Comparison of ENCODE assay signal across 14 cellular contexts in the genomic region with DNA sequence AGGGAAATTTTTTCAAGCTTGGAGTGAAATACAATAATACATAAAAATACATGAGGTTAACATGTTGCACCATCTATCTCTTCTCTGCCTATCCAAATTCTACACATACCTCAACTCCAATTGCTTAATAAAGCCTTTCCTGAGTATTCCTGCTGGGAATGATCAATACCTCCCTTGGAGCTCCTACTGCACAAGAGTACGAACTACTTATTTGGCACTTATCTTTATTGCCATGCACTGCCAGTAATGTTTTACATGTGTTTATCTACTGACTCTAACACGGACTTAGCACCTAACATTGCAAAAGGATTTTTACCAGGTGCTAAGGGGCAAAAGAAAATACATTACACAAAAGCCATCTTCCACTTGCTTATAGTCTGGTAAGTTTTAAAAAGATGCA.
DNase-seq lines count a peak whose midpoint lies in the region; ATAC-seq, FAIRE-seq and TF ChIP-seq lines count a peak whose summit lies in the region.
"Had no signal": no experiment of that assay in that cellular context is flagged by ENCODE, and none has a peak within 500 bp of the region (broad histone marks: within the 10 kb centered on the region; RNA-seq: fewer than 3 reads in every experiment).

No MANE protein-coding gene starts in this region.

- H3K36me3 ChIP-seq in heart right ventricle (peaks cover 0 to 24% (median 0%) of the 10 kb centered on the region in 9 donors), HepG2 (replicated peaks in 1 of 2; ENCODE audit: control insufficient read depth in 1 of 2, insufficient read depth in 2 of 2, low read length in 2 of 2) (peaks cover 2 to 31% of the 10 kb centered on the region in 2 experiments)

- H2AFZ ChIP-seq in HepG2 (ENCODE audit: low read length) = no peak overlapping the region
- H2AFZ ChIP-seq: PC-9 had no signal

- peak; percentile 43 for ATAC-seq in Right ventricle myocardium superior (ENCODE audit: poor library complexity)
- ATAC-seq in heart right ventricle = no peak
- peak; percentile 74 for ATAC-seq in HepG2
- ATAC-seq in GM21723 (IDR thresholded peaks at IDR 0.05; ENCODE audit: unreplicated experiment) = no peak

- H3K27ac ChIP-seq in heart right ventricle = no peak overlapping the region
- peak overlapping the region; percentile 25 for H3K27ac ChIP-seq in HepG2 (ENCODE audit: extremely low read length, insufficient read depth, low read length)
- H3K27ac ChIP-seq: 22Rv1, PC-9, RWPE1 had no signal

- intact Hi-C loops in Right ventricle myocardium superior (cut with DNase I) (no loop called here), heart right ventricle (cut with DNase I) (loop anchor here in 1 of 10 donors (5.0 kb wide), 1 partner anchor 82 kb away; a partner anchor contains a TSS), HepG2 (cut with micrococcal nuclease; ENCODE audit: unreplicated experiment) (loop anchor here (1.0 kb wide), 1 partner anchor 172 kb away; no protein-coding TSS in a partner anchor)

- CTCF ChIA-PET in HepG2 (lab: Yijun Ruan, JAX; ENCODE audit: low intra/inter-chr PET ratio, low total read pairs) = no interaction called here

- no peaks in the 10 kb centered on the region; the same call in 1 of the 2 replicates for H4K20me1 ChIP-seq in HepG2 (ENCODE audit: insufficient read depth, low read length)

- H3K4me2 ChIP-seq in HepG2 (ENCODE audit: low read depth, low read length) = no peak overlapping the region
- H3K4me2 ChIP-seq: PC-9 had no signal

- H3K4me1 ChIP-seq in heart right ventricle (no peaks in the 10 kb centered on the region), HepG2 (ENCODE audit: insufficient read depth, low read length) (peaks cover 26% of the 10 kb centered on the region)

- no peak for FAIRE-seq in HepG2 (lab: Jason Lieb, UNC)

- no peaks in the 10 kb centered on the region for H3K79me2 ChIP-seq in HepG2 (ENCODE audit: insufficient read depth, low read length)

- TF ChIP-seq RAD21 in HepG2 (CRISPR knock-in tag; IDR thresholded peaks at IDR 0.05) = no peak

- no peak overlapping the region for H3K9ac ChIP-seq in HepG2 (ENCODE audit: insufficient read depth, low read depth, low read length)

- TF ChIP-seq POLR2A in HepG2 (IDR thresholded peaks at IDR 0.05; ENCODE audit: insufficient read depth in 1 of 2, low read depth in 2 of 2, low read length in 2 of 2) = no peak

- H3K9me3 ChIP-seq in heart right ventricle (no peaks in the 10 kb centered on the region), HepG2 (ENCODE audit: low read length) (no peaks in the 10 kb centered on the region)

- no peak for DNase-seq in Right ventricle myocardium superior
- no peak for DNase-seq in heart right ventricle
- DNase-seq in NCI-H345 treated with DMSO at 0.1 percent for 48 hours (lab: John Stamatoyannopoulos, UW; ENCODE audit: unreplicated experiment) = peak; percentile 7
- DNase-seq in HepG2 (ENCODE audit: low spot score) = no peak
- DNase-seq in HCEC 1CT = no peak
- no peak for DNase-seq in ureter (ENCODE audit: low spot score)
- no peak for DNase-seq in AG20443 (ENCODE audit: low spot score)
- DNase-seq: DND-41, KG1, NCI-H2029 had no signal

- in situ Hi-C loops in HepG2 (cut with HindIII; ENCODE audit: extremely low pct_ligation_motif_present, low pct_unique_long_range_greater_than_20kb) = no loop called here

- POLR2A ChIA-PET in HepG2 (lab: Yijun Ruan, JAX) = interaction anchor here (1.4 kb wide), 1 partner anchor 79 kb away, joined by 4 read pairs; no protein-coding TSS in a partner anchor

- BruUV-seq in HepG2 (replicated peaks; lab: Mats Ljungman, UMichigan) = no TSS peak

- TF ChIP-seq CTCF in heart right ventricle (IDR thresholded peaks at IDR 0.05) (no peak), HepG2 (CRISPR knock-in tag; IDR thresholded peaks at IDR 0.05) (no peak)

- no peak for TF ChIP-seq EP300 in HepG2 (IDR thresholded peaks at IDR 0.05; ENCODE audit: low read depth in 2 of 2, low read length in 2 of 2)
- no peak for TF ChIP-seq EP300 in HepG2 (CRISPR knock-in tag; IDR thresholded peaks at IDR 0.05; ENCODE audit: borderline replicate concordance)

- 53 to 56% methylated on average over 2 of the region's 2 CpGs for WGBS in heart right ventricle, 2 donors
- 62% methylated on average over 2 of the region's 2 CpGs for WGBS in HepG2 (ENCODE audit: low lambda C conversion rate)

- no peak overlapping the region for H3K4me3 ChIP-seq in heart right ventricle
- H3K4me3 ChIP-seq in HepG2 (replicated peaks in 1 of 3; ENCODE audit: insufficient read depth in 1 of 3, low read depth in 2 of 3, low read length in 3 of 3) = no peak overlapping the region
- H3K4me3 ChIP-seq: PC-9 had no signal

- H3K27me3 ChIP-seq in heart right ventricle (no peaks in the 10 kb centered on the region), HepG2 (ENCODE audit: control insufficient read depth in 1 of 2, insufficient read depth in 2 of 2, low read length in 2 of 2) (no peaks in the 10 kb centered on the region)

TF ChIP-seq in HepG2, 621 proteins besides CTCF, POLR2A, EP300 and RAD21:
- 0 out of 2 replicates have a peak, but pooled peaks have one; percentile 15 for TF ChIP-seq GATAD2A (CRISPR knock-in tag; IDR thresholded peaks at IDR 0.05)
- no peak for TF ChIP-seq ZNF44 (CRISPR knock-in tag; IDR thresholded peaks at IDR 0.05)
- TF ChIP-seq FOXA1 (IDR thresholded peaks at IDR 0.05) = no peak
- TF ChIP-seq FOXA1 (CRISPR knock-in tag; IDR thresholded peaks at IDR 0.05) = no peak
- TF ChIP-seq, protein P1, sequence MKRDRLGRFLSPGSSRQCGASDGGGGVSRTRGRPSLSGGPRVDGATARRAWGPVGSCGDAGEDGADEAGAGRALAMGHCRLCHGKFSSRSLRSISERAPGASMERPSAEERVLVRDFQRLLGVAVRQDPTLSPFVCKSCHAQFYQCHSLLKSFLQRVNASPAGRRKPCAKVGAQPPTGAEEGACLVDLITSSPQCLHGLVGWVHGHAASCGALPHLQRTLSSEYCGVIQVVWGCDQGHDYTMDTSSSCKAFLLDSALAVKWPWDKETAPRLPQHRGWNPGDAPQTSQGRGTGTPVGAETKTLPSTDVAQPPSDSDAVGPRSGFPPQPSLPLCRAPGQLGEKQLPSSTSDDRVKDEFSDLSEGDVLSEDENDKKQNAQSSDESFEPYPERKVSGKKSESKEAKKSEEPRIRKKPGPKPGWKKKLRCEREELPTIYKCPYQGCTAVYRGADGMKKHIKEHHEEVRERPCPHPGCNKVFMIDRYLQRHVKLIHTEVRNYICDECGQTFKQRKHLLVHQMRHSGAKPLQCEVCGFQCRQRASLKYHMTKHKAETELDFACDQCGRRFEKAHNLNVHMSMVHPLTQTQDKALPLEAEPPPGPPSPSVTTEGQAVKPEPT (CRISPR knock-in tag; IDR thresholded peaks at IDR 0.05; ENCODE audit: low read depth) = no peak
- no peak for TF ChIP-seq ZC3H4 (CRISPR knock-in tag; IDR thresholded peaks at IDR 0.05; ENCODE audit: borderline replicate concordance)
- TF ChIP-seq ZKSCAN1 (IDR thresholded peaks at IDR 0.05; ENCODE audit: low read length) = no peak
- TF ChIP-seq HNF4A (CRISPR knock-in tag; IDR thresholded peaks at IDR 0.05) = peak; percentile 30; the same call in 1 of the 2 replicates
- no peak for TF ChIP-seq RBFOX2 (IDR thresholded peaks at IDR 0.05; ENCODE audit: low read depth, low read length)
- TF ChIP-seq CEBPG (CRISPR knock-in tag; IDR thresholded peaks at IDR 0.05) = 0 out of 2 replicates have a peak, but pooled peaks have one; percentile 15
- no peak for TF ChIP-seq ZFP37 (CRISPR knock-in tag; IDR thresholded peaks at IDR 0.05; ENCODE audit: borderline replicate concordance)
- TF ChIP-seq, protein P2, sequence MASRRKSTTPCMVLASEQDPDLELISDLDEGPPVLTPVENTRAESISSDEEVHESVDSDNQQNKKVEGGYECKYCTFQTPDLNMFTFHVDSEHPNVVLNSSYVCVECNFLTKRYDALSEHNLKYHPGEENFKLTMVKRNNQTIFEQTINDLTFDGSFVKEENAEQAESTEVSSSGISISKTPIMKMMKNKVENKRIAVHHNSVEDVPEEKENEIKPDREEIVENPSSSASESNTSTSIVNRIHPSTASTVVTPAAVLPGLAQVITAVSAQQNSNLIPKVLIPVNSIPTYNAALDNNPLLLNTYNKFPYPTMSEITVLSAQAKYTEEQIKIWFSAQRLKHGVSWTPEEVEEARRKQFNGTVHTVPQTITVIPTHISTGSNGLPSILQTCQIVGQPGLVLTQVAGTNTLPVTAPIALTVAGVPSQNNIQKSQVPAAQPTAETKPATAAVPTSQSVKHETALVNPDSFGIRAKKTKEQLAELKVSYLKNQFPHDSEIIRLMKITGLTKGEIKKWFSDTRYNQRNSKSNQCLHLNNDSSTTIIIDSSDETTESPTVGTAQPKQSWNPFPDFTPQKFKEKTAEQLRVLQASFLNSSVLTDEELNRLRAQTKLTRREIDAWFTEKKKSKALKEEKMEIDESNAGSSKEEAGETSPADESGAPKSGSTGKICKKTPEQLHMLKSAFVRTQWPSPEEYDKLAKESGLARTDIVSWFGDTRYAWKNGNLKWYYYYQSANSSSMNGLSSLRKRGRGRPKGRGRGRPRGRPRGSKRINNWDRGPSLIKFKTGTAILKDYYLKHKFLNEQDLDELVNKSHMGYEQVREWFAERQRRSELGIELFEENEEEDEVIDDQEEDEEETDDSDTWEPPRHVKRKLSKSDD (CRISPR knock-in tag; IDR thresholded peaks at IDR 0.05; ENCODE audit: low read depth) = no peak

Comparison
In these comparisons a context has a peak if more than half of its experiments do, and no peak if none do; other contexts are left out.
1. ATAC-seq: peak in Right ventricle myocardium superior (single experiment) and HepG2 (single experiment); none in heart right ventricle (0 of 8) and GM21723 (single experiment).